In the genomic region with DNA sequence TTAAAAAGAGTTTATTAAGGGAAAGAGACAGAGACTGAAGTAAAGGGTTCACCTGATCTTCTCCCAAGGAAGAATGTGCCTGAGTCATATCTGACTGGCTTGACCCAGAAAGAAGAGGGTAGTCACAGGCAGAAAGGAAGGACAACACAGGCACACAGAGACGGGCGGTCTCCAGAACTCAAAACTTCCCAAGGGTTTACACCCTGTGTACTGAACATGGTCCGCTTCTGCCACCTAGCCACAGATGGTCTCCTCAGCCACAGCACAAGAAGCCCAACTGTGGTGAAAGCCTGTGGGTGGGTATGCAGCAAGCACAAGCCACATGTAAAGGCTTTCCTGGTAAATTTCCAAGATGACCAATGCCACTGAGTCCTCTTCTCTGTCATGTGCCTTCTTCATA, we compare ENCODE assay signal across 10 cellular contexts. TPM values are rescaled to one million over a fixed set of nuclear protein-coding genes. Genes with fewer than 3 reads are reported as not detected.
DNase-seq lines count a peak whose midpoint lies in the region; ATAC-seq and TF ChIP-seq lines count a peak whose summit lies in the region.
"Had no signal": no experiment of that assay in that cellular context is flagged by ENCODE, and none has a peak within 500 bp of the region (broad histone marks: within the 10 kb centered on the region; RNA-seq: fewer than 3 reads in every experiment).

No MANE protein-coding gene starts in this region.

- ATAC-seq in stimulated activated naive B cell treated with anti-CD40 and anti-IgM and Interleukin-4, amounts not matched to agents 10 μg/mL and 1 μg/mL and 100 μg/mL, for 72 hours (replicated peaks): no peak

- peak; percentile 44 for TF ChIP-seq CTCF in epithelial cell of esophagus (IDR thresholded peaks at IDR 0.05; ENCODE audit: insufficient read depth, low read depth, low read length, missing control alignments)
- peak; percentile 51 for TF ChIP-seq CTCF in osteocyte (IDR thresholded peaks at IDR 0.05)

- H3K36me3 Mint-ChIP-seq in osteocyte (ENCODE audit: unreplicated experiment): no peaks in the 10 kb centered on the region
- no peaks in the 10 kb centered on the region for H3K36me3 Mint-ChIP-seq in activated T-helper 2 cell treated with anti-CD3 and anti-CD28 coated beads, Interferon-gamma antibody, Interleukin-2, Interleukin-4, amounts not matched to agents 10 μg/mL and 5 μg/mL and 100 μg/mL, durations not matched to agents 14 hours and 24 hours and 36 hours (ENCODE audit: low read depth)
- peaks cover 3 to 4% of the 10 kb centered on the region in 2 donors for H3K36me3 Mint-ChIP-seq in stimulated activated naive B cell treated with anti-CD40 and anti-IgM and Interleukin-4, amounts not matched to agents 10 μg/mL and 1 μg/mL and 100 μg/mL, for 72 hours

- no peak overlapping the region for H3K4me3 ChIP-seq in epithelial cell of esophagus (ENCODE audit: low read length)

- peak overlapping the region; percentile 19 for H3K27ac Mint-ChIP-seq in osteocyte (ENCODE audit: unreplicated experiment)
- H3K27ac Mint-ChIP-seq in activated T-helper 2 cell treated with anti-CD3 and anti-CD28 coated beads, Interferon-gamma antibody, Interleukin-2, Interleukin-4, amounts not matched to agents 10 μg/mL and 5 μg/mL and 100 μg/mL, durations not matched to agents 14 hours and 24 hours and 36 hours: no peak overlapping the region
- H3K27ac Mint-ChIP-seq in stimulated activated naive B cell treated with anti-CD40 and anti-IgM and Interleukin-4, amounts not matched to agents 10 μg/mL and 1 μg/mL and 100 μg/mL, for 72 hours: no peak overlapping the region

- intact Hi-C loops in activated T-helper 2 cell treated with anti-CD3 and anti-CD28 coated beads, Interferon-gamma antibody, Interleukin-2, Interleukin-4, amounts not matched to agents 10 μg/mL and 5 μg/mL and 100 μg/mL, durations not matched to agents 14 hours and 24 hours and 36 hours (cut with micrococcal nuclease): no loop called here

- H3K4me1 Mint-ChIP-seq in osteocyte (ENCODE audit: unreplicated experiment): peaks cover 23% of the 10 kb centered on the region
- no peaks in the 10 kb centered on the region for H3K4me1 Mint-ChIP-seq in activated T-helper 2 cell treated with anti-CD3 and anti-CD28 coated beads, Interferon-gamma antibody, Interleukin-2, Interleukin-4, amounts not matched to agents 10 μg/mL and 5 μg/mL and 100 μg/mL, durations not matched to agents 14 hours and 24 hours and 36 hours (ENCODE audit: low read depth)
- peaks cover 0 to 2% of the 10 kb centered on the region in 2 donors for H3K4me1 Mint-ChIP-seq in stimulated activated naive B cell treated with anti-CD40 and anti-IgM and Interleukin-4, amounts not matched to agents 10 μg/mL and 1 μg/mL and 100 μg/mL, for 72 hours

- DNase-seq in ELR (ENCODE audit: low read depth) (peak; percentile 55), NCI-H69 (lab: John Stamatoyannopoulos, UW) (peak; percentile 78), epithelial cell of esophagus (ENCODE audit: low read depth) (peak; percentile 76), osteocyte (ENCODE audit: extremely low spot score, unreplicated experiment) (no peak), activated gamma-delta T cell (lab: John Stamatoyannopoulos, UW) (no peak), globus pallidus (ENCODE audit: low spot score) (no peak)
- no peak for DNase-seq in activated T-helper 2 cell treated with anti-CD3 and anti-CD28 coated beads, Interferon-gamma antibody, Interleukin-2, Interleukin-4, amounts not matched to agents 10 μg/mL and 5 μg/mL and 100 μg/mL, durations not matched to agents 14 hours and 24 hours and 36 hours (ENCODE audit: low spot score)
- DNase-seq in stimulated activated naive B cell treated with anti-CD40 and anti-IgM and Interleukin-4, amounts not matched to agents 10 μg/mL and 1 μg/mL and 100 μg/mL, for 72 hours: no peak
- DNase-seq: activated T-cell treated with anti-CD3 and anti-CD28 coated beads, Interleukin-2, amount 50 U/mL, for 1 hour; NCI-H526 had no signal

- no peaks in the 10 kb centered on the region for H3K27me3 Mint-ChIP-seq in osteocyte (ENCODE audit: unreplicated experiment)
- H3K27me3 Mint-ChIP-seq in activated T-helper 2 cell treated with anti-CD3 and anti-CD28 coated beads, Interferon-gamma antibody, Interleukin-2, Interleukin-4, amounts not matched to agents 10 μg/mL and 5 μg/mL and 100 μg/mL, durations not matched to agents 14 hours and 24 hours and 36 hours (ENCODE audit: low read depth): no peaks in the 10 kb centered on the region
- H3K27me3 Mint-ChIP-seq in stimulated activated naive B cell treated with anti-CD40 and anti-IgM and Interleukin-4, amounts not matched to agents 10 μg/mL and 1 μg/mL and 100 μg/mL, for 72 hours: peaks cover 0 to 4% of the 10 kb centered on the region in 2 donors

- H3K9me3 Mint-ChIP-seq in osteocyte (ENCODE audit: unreplicated experiment): no peaks in the 10 kb centered on the region
- H3K9me3 Mint-ChIP-seq in activated T-helper 2 cell treated with anti-CD3 and anti-CD28 coated beads, Interferon-gamma antibody, Interleukin-2, Interleukin-4, amounts not matched to agents 10 μg/mL and 5 μg/mL and 100 μg/mL, durations not matched to agents 14 hours and 24 hours and 36 hours: no peaks in the 10 kb centered on the region
- peaks cover 0 to 5% of the 10 kb centered on the region in 2 donors for H3K9me3 Mint-ChIP-seq in stimulated activated naive B cell treated with anti-CD40 and anti-IgM and Interleukin-4, amounts not matched to agents 10 μg/mL and 1 μg/mL and 100 μg/mL, for 72 hours

- H3K4me3 Mint-ChIP-seq in osteocyte (ENCODE audit: unreplicated experiment): no peak overlapping the region
- no peak overlapping the region for H3K4me3 Mint-ChIP-seq in activated T-helper 2 cell treated with anti-CD3 and anti-CD28 coated beads, Interferon-gamma antibody, Interleukin-2, Interleukin-4, amounts not matched to agents 10 μg/mL and 5 μg/mL and 100 μg/mL, durations not matched to agents 14 hours and 24 hours and 36 hours (ENCODE audit: low read depth)
- H3K4me3 Mint-ChIP-seq in stimulated activated naive B cell treated with anti-CD40 and anti-IgM and Interleukin-4, amounts not matched to agents 10 μg/mL and 1 μg/mL and 100 μg/mL, for 72 hours: no peak overlapping the region

RNA-seq across cellular contexts. Expression of gene UNC5CL, which starts 17.2 kb away (rescaled TPM):
- total RNA-seq in osteocyte: 0.51 and 0.76 TPM in 2 replicates
- 1.1 and 1.6 TPM in 2 replicates for total RNA-seq in activated T-helper 2 cell treated with anti-CD3 and anti-CD28 coated beads, Interferon-gamma antibody, Interleukin-2, Interleukin-4, amounts not matched to agents 10 μg/mL and 5 μg/mL and 100 μg/mL, durations not matched to agents 14 hours and 24 hours and 36 hours

RNA-seq across cellular contexts. Expression of gene TSPO2, which starts 20.4 kb away (rescaled TPM):
- total RNA-seq in osteocyte: not detected in 2 replicates
- not detected in 2 replicates for total RNA-seq in activated T-helper 2 cell treated with anti-CD3 and anti-CD28 coated beads, Interferon-gamma antibody, Interleukin-2, Interleukin-4, amounts not matched to agents 10 μg/mL and 5 μg/mL and 100 μg/mL, durations not matched to agents 14 hours and 24 hours and 36 hours

RNA-seq across cellular contexts. Expression of gene APOBEC2, which starts 31.2 kb away (rescaled TPM):
- not detected in 2 replicates for total RNA-seq in osteocyte
- total RNA-seq in activated T-helper 2 cell treated with anti-CD3 and anti-CD28 coated beads, Interferon-gamma antibody, Interleukin-2, Interleukin-4, amounts not matched to agents 10 μg/mL and 5 μg/mL and 100 μg/mL, durations not matched to agents 14 hours and 24 hours and 36 hours: not detected in 2 replicates

RNA-seq across cellular contexts. Expression of gene OARD1, which starts 50.3 kb away (rescaled TPM):
- total RNA-seq in osteocyte: 14.7 and 17.2 TPM in 2 replicates
- 28.0 and 33.7 TPM in 2 replicates for total RNA-seq in activated T-helper 2 cell treated with anti-CD3 and anti-CD28 coated beads, Interferon-gamma antibody, Interleukin-2, Interleukin-4, amounts not matched to agents 10 μg/mL and 5 μg/mL and 100 μg/mL, durations not matched to agents 14 hours and 24 hours and 36 hours

RNA-seq across cellular contexts. Expression of gene NFYA, which starts 50.9 kb away (rescaled TPM):
- total RNA-seq in osteocyte: 26.0 and 26.9 TPM in 2 replicates
- total RNA-seq in activated T-helper 2 cell treated with anti-CD3 and anti-CD28 coated beads, Interferon-gamma antibody, Interleukin-2, Interleukin-4, amounts not matched to agents 10 μg/mL and 5 μg/mL and 100 μg/mL, durations not matched to agents 14 hours and 24 hours and 36 hours: 28.1 and 28.2 TPM in 2 replicates

Comparison
In these comparisons a context has a peak if more than half of its experiments do, and no peak if none do; other contexts are left out.
1. DNase-seq: peak in ELR (single experiment), NCI-H69 (single experiment) and epithelial cell of esophagus (single experiment); none in osteocyte (single experiment), activated T-helper 2 cell treated with anti-CD3 and anti-CD28 coated beads, Interferon-gamma antibody, Interleukin-2, Interleukin-4, amounts not matched to agents 10 μg/mL and 5 μg/mL and 100 μg/mL, durations not matched to agents 14 hours and 24 hours and 36 hours (single experiment), activated gamma-delta T cell (single experiment), globus pallidus (single experiment) and stimulated activated naive B cell treated with anti-CD40 and anti-IgM and Interleukin-4, amounts not matched to agents 10 μg/mL and 1 μg/mL and 100 μg/mL, for 72 hours (single experiment).